ENCODE assay signal across 9 cellular contexts in the genomic region with DNA sequence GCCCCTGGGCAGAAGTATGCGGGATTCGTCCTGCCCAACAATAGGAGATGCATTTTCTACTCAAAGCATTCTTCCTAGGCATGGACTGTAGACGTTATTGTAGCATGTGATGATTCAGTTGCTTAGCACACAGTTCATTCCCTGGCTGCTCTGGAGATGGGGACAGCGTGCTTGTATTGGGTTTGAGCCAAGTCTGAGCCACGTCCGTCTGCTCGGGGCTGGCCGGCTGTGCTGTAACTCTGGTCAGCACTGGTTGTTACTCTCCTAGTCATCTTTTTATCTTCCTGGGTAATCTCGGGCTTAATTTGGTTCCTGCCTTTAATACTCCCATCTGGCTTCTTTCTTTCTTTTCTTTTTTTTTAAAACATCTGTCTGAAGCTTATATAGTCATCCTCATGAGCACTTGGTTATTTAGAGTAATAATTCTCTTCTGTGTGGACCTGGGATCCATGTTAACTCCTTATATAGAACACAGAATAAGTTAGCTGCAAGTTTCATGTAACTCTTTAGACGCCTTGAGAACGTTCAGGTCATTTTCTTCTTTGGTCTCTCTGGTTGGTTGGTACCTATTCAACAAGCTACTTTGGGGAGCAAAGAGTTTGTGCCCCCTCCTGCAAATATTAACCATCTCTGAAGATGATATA.
DNase-seq lines count a peak whose midpoint lies in the region; ATAC-seq, FAIRE-seq and TF ChIP-seq lines count a peak whose summit lies in the region.
"Had no signal": no experiment of that assay in that cellular context is flagged by ENCODE, and none has a peak within 500 bp of the region (broad histone marks: within the 10 kb centered on the region; RNA-seq: fewer than 3 reads in every experiment).

No MANE protein-coding gene starts in this region.

- no peaks in the 10 kb centered on the region for H3K36me3 Mint-ChIP-seq in osteocyte (ENCODE audit: unreplicated experiment)

- DNase-seq in DMS53 (lab: John Stamatoyannopoulos, UW), result peak; percentile 94
- peak; percentile 95 for DNase-seq in RCC 7860 (ENCODE audit: low spot score)
- DNase-seq in fibroblast of the aortic adventitia (ENCODE audit: low read depth), result peak; percentile 100
- DNase-seq in osteocyte (ENCODE audit: extremely low spot score, unreplicated experiment), result peak; percentile 92
- DNase-seq in OCI-M2 (lab: John Stamatoyannopoulos, UW; ENCODE audit: unreplicated experiment), result no peak
- DNase-seq in T-helper 9 cell, result no peak

- no peaks in the 10 kb centered on the region for H3K27me3 Mint-ChIP-seq in osteocyte (ENCODE audit: unreplicated experiment)

- no peak for TF ChIP-seq CTCF in fibroblast of the aortic adventitia (IDR thresholded peaks at IDR 0.05; ENCODE audit: insufficient read depth, low read length)
- TF ChIP-seq CTCF in osteocyte (IDR thresholded peaks at IDR 0.05), result no peak

- no peak for ATAC-seq in activated CD4-positive, CD25-positive, alpha-beta regulatory T cell treated with anti-CD3 and anti-CD28 coated beads, Interleukin-2, amount 50 U/mL, for 24 hours
- no peak for ATAC-seq in HG03095 (IDR thresholded peaks at IDR 0.05; ENCODE audit: unreplicated experiment)

- peak; percentile 84 for FAIRE-seq in RCC 7860 (lab: Jason Lieb, UNC)

- no peak overlapping the region for H3K4me3 ChIP-seq in fibroblast of the aortic adventitia (ENCODE audit: low read depth, low read length)
- H3K4me3 ChIP-seq: vagina had no signal

- H3K27ac Mint-ChIP-seq in osteocyte (ENCODE audit: unreplicated experiment), result peak overlapping the region; percentile 92

- H3K4me1 Mint-ChIP-seq in osteocyte (ENCODE audit: unreplicated experiment), result peaks cover 33% of the 10 kb centered on the region

- no peak overlapping the region for H3K4me3 Mint-ChIP-seq in osteocyte (ENCODE audit: unreplicated experiment)

- no peaks in the 10 kb centered on the region for H3K9me3 Mint-ChIP-seq in osteocyte (ENCODE audit: unreplicated experiment)

Comparison
In these comparisons a context has a peak if more than half of its experiments do, and no peak if none do; other contexts are left out.
1. DNase-seq: peak in DMS53 (single experiment), RCC 7860 (single experiment), fibroblast of the aortic adventitia (single experiment) and osteocyte (single experiment); none in OCI-M2 (single experiment) and T-helper 9 cell (single experiment).